10 cellular contexts compared by ENCODE assay signal in genomic region chr16:69448470-69449193, GRCh38. TPM values are rescaled to one million over a fixed set of nuclear protein-coding genes. Genes with fewer than 3 reads are reported as not detected.
A peak's percentile ranks its signal among the peaks of the same experiment; 100 is the strongest.
DNase-seq lines count a peak whose midpoint lies in the region; ATAC-seq and TF ChIP-seq lines count a peak whose summit lies in the region.
"Had no signal": no experiment of that assay in that cellular context is flagged by ENCODE, and none has a peak within 500 bp of the region (broad histone marks: within the 10 kb centered on the region; RNA-seq: fewer than 3 reads in every experiment).

No MANE protein-coding gene starts in this region.

- DNase-seq in Right ventricle myocardium inferior (ENCODE audit: missing footprints) (no peak), cardiac septum (ENCODE audit: low spot score) (no peak), adrenal gland (no peak), iris pigment epithelial cell (ENCODE audit: low read depth) (peak; percentile 81), vagina (ENCODE audit: extremely low spot score in 2 of 2) (no peak), COLO829 (ENCODE audit: low spot score) (no peak), RPMI8226 (no peak), MG63 (no peak)
- DNase-seq: activated naive CD8-positive, alpha-beta T cell treated with anti-CD3 and anti-CD28 coated beads, Interleukin-2, amount 10 ng/mL, durations not matched to agents 7 days and 5 days; SHP77 treated with DMSO at 0.1 percent for 48 hours had no signal

- ATAC-seq in Right ventricle myocardium inferior, result peak; percentile 18

- TF ChIP-seq CTCF in adrenal gland (IDR thresholded peaks at IDR 0.05), result no peak
- TF ChIP-seq CTCF in vagina (IDR thresholded peaks at IDR 0.05), result no peak

- H3K4me3 ChIP-seq in adrenal gland (peak overlapping the region in 1 of 4 donors; percentile 7), vagina (no peak overlapping the region), MG63 (no peak overlapping the region)

- H3K27ac ChIP-seq in adrenal gland, result peak overlapping the region in 3 of 5 donors; percentile 6 to 67 (median 42)
- peak overlapping the region; percentile 49 for H3K27ac ChIP-seq in vagina

- H3K36me3 ChIP-seq in adrenal gland (replicated peaks in 1 of 2) (peaks cover 0 to 32% of the 10 kb centered on the region in 2 donors), vagina (peaks cover 0 to 6% of the 10 kb centered on the region in 2 donors), MG63 (peaks cover 6% of the 10 kb centered on the region)

- 52 to 62% (median 60%) methylated on average over 3 of the region's 3 CpGs for WGBS in adrenal gland, 4 donors

- H3K27me3 ChIP-seq in adrenal gland (no peaks in the 10 kb centered on the region), vagina (no peaks in the 10 kb centered on the region), MG63 (no peaks in the 10 kb centered on the region)

- H3K9me3 ChIP-seq in adrenal gland (replicated peaks in 1 of 3) (no peaks in the 10 kb centered on the region), vagina (no peaks in the 10 kb centered on the region), MG63 (no peaks in the 10 kb centered on the region)

- peaks cover 16 to 48% of the 10 kb centered on the region in 2 donors for H3K4me1 ChIP-seq in adrenal gland (replicated peaks in 1 of 2)
- H3K4me1 ChIP-seq in vagina, result peaks cover 51% of the 10 kb centered on the region

- no peak for TF ChIP-seq POLR2A in adrenal gland (IDR thresholded peaks at IDR 0.05)
- no peak for TF ChIP-seq POLR2A in vagina (IDR thresholded peaks at IDR 0.05)

- intact Hi-C loops in Right ventricle myocardium inferior (cut with DNase I), result no loop called here
- intact Hi-C loops in cardiac septum (cut with DNase I), result loop anchor here (5.0 kb wide), 2 partner anchors 34 to 51 kb away; no protein-coding TSS in a partner anchor
- intact Hi-C loops in adrenal gland (cut with DNase I), result no loop called here
- intact Hi-C loops in vagina (cut with DNase I), result no loop called here

RNA-seq across cellular contexts. Expression of gene CYB5B, which starts 24.2 kb away (rescaled TPM):
- total RNA-seq in Right ventricle myocardium inferior (65.5 TPM), cardiac septum (53.2 TPM), adrenal gland (100 to 1,000 TPM; 153 to 763 (median 380) TPM), vagina (37.6 TPM)
- 1,000 to 10,000 TPM in 1 of 3 donors, 100 to 1,000 TPM in 2; 247 to 1,039 (median 489) TPM for polyA plus RNA-seq in adrenal gland
- 45.2 and 48.9 TPM in 2 replicates for total RNA-seq in MG63 (2014; rRNA removed; shearing (Covaris generic); ENCODE audit: low replicate concordance)
